In the genomic region with DNA sequence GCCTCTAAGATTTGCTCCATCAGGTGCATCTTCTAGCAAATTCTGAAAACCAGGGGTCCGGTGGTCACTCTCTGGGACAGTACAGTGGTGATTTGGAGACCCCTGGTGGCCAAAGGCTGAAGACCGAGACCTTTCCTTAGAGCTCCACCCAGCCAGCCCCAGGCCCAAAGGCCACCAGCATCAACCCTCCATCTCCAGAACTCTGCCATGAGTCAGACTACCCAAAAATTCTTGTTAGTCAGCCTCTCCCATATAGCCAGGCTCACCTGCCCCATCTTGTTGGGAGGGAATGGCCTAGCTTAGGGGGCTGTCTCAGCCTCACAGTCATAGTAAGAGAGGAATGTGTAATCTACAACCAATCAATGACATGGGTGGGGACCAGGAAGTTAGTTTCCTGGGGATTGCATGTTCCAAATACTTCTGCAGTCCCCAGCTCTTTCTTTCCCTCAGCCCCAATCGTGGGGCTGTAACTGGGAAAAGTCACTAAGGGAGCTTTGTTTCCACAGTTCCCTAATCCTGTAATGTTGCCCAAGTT, we compare ENCODE assay signal across 8 cellular contexts. TPM values are rescaled to one million over a fixed set of nuclear protein-coding genes. Genes with fewer than 3 reads are reported as not detected.
A peak's percentile ranks its signal among the peaks of the same experiment; 100 is the strongest.
DNase-seq lines count a peak whose midpoint lies in the region; ATAC-seq and TF ChIP-seq lines count a peak whose summit lies in the region.

No MANE protein-coding gene starts in this region.

- H3K27ac Mint-ChIP-seq in natural killer cell: peak overlapping the region in 1 of 2 donors; percentile 48

- H3K36me3 Mint-ChIP-seq in natural killer cell: no peaks in the 10 kb centered on the region

- no peak overlapping the region for H3K4me3 ChIP-seq in WI38 (ENCODE audit: low read depth, low read length)

- H3K9me3 Mint-ChIP-seq in natural killer cell: no peaks in the 10 kb centered on the region

- no peaks in the 10 kb centered on the region for H3K27me3 Mint-ChIP-seq in natural killer cell (ENCODE audit: low read depth in 2 of 2)

- TF ChIP-seq CTCF in WI38 (IDR thresholded peaks at IDR 0.05; ENCODE audit: low read depth, low read length) (peak; percentile 72), natural killer cell (IDR thresholded peaks at IDR 0.05) (peak; percentile 26)

- ATAC-seq in natural killer cell: peak in 2 of 3 donors; percentile 60
- ATAC-seq in HG03175 (IDR thresholded peaks at IDR 0.05; ENCODE audit: unreplicated experiment): no peak
- ATAC-seq in HG02840 (IDR thresholded peaks at IDR 0.05; ENCODE audit: low FRiP score, unreplicated experiment): no peak

- intact Hi-C loops in natural killer cell (cut with micrococcal nuclease): no loop called here

- no peak overlapping the region for H3K4me3 Mint-ChIP-seq in natural killer cell

- DNase-seq in NCI-H1417 (lab: John Stamatoyannopoulos, UW) (peak; percentile 19 to 53 (median 25)), NCI-H1417 treated with DMSO at 0.1 percent for 48 hours (lab: John Stamatoyannopoulos, UW) (no peak), Kasumi-1 (lab: John Stamatoyannopoulos, UW) (peak; percentile 8 to 51), fibroblast of gingiva (ENCODE audit: low read depth) (peak; percentile 36), natural killer cell (no peak)

- peaks cover 0 to 5% of the 10 kb centered on the region in 2 donors for H3K4me1 Mint-ChIP-seq in natural killer cell

RNA-seq across cellular contexts. Expression of a gene that starts 9.8 kb away (rescaled TPM):
- under 1 TPM; 0.09 to 0.20 (median 0.14) TPM for total RNA-seq in natural killer cell

RNA-seq across cellular contexts. Expression of a gene that starts 14.4 kb away (rescaled TPM):
- total RNA-seq in natural killer cell: 10 to 100 TPM; 28.0 to 34.7 (median 34.3) TPM

RNA-seq across cellular contexts. Expression of a gene that starts 21.1 kb away (rescaled TPM):
- total RNA-seq in natural killer cell: 100 to 1,000 TPM; 213 to 232 (median 230) TPM

RNA-seq across cellular contexts. Expression of a gene that starts 46.2 kb away (rescaled TPM):
- 10 to 100 TPM in 2 of 3 donors, 1 to 10 TPM in 1; 9.6 to 15.9 (median 12.4) TPM for total RNA-seq in natural killer cell

RNA-seq across cellular contexts. Expression of a gene that starts 51.0 kb away (rescaled TPM):
- under 1 TPM in 2 of 3 donors, not detected in 1; 0.24 to 0.35 TPM for total RNA-seq in natural killer cell

Comparison
In these comparisons a context has a peak if more than half of its experiments do, and no peak if none do; other contexts are left out.
1. DNase-seq: peak in NCI-H1417 (3 of 3), Kasumi-1 (2 of 2) and fibroblast of gingiva (single experiment); none in NCI-H1417 treated with DMSO at 0.1 percent for 48 hours (single experiment) and natural killer cell (single experiment).
2. ATAC-seq: peak in natural killer cell (2 of 3); none in HG03175 (single experiment) and HG02840 (single experiment).